1 cellular context compared by ENCODE assay signal in the genomic region with DNA sequence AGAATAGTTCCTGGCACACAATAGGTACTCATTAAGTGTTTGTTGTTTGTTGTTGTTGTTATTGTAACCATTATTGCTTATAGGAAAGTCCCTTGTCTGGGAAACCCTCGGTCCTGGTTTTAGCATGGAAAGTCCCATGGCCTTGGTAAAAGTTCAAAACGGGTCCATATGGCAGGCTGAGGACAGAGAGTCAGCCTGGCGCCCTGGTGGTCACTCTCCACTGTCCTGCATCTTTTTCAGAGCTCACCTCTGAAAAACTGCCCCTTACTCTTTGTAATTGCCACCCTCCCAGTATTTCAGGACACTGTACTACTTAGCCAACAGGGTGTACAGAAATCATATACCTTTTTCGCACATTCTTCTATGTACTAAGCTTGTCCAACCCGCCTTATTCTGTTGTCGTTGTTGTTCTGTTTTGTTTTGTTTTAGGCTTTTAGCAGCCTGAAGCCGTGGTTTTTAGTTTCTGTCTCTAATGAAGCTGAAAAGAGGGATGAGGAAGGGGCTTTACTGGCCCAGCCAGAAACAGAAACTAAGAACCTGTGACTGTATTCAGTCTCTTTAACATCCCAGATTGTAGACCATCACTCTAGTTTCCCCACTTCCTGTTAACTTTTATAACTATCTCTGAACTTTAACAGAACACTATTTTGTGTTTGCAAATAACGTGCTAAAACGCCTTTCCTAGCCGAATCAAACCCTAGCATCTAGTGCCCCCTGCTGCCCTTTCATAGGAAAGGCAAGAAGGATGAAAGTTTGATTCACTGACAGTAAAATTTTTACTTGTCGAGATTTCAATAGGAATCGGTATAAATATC.
TF ChIP-seq lines count a peak whose summit lies in the region.

No MANE protein-coding gene starts in this region.

TF ChIP-seq in SK-N-SH treated with all-trans-retinoic acid at 6 μM for 48 hours, 23 proteins besides CTCF, POLR2A, EP300 and RAD21 (continued from another document):
- TF ChIP-seq, protein P1, sequence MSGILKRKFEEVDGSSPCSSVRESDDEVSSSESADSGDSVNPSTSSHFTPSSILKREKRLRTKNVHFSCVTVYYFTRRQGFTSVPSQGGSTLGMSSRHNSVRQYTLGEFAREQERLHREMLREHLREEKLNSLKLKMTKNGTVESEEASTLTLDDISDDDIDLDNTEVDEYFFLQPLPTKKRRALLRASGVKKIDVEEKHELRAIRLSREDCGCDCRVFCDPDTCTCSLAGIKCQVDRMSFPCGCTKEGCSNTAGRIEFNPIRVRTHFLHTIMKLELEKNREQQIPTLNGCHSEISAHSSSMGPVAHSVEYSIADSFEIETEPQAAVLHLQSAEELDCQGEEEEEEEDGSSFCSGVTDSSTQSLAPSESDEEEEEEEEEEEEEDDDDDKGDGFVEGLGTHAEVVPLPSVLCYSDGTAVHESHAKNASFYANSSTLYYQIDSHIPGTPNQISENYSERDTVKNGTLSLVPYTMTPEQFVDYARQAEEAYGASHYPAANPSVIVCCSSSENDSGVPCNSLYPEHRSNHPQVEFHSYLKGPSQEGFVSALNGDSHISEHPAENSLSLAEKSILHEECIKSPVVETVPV (CRISPR knock-in tag; IDR thresholded peaks at IDR 0.05) = no peak
- TF ChIP-seq CSDC2 (CRISPR knock-in tag; IDR thresholded peaks at IDR 0.05) = no peak
- no peak for TF ChIP-seq TOX (CRISPR knock-in tag; IDR thresholded peaks at IDR 0.05; ENCODE audit: borderline replicate concordance)
TF ChIP-seq in SK-N-SH treated with all-trans-retinoic acid at 6 μM for 48 hours: peak in this region for 0.
